19 cellular contexts compared by ENCODE assay signal in the genomic region with DNA sequence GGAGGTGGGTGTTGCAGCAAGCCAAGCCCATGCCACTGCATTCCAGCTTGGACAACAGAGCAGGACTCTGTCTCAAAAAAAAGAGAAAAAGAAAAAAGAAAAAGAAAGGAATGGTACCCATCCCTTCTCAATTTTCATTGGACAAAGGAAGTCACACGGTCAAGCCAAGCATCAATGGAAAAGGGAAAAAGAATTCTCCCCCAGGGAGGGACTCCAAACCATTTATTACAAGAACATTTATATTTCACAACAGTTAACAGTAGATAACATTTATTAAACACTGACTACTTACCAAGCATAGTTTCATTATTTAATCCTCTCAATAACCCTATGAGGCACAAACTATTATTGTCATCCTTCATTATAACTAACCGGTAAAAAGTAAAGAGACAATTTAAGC. TPM values are rescaled to one million over a fixed set of nuclear protein-coding genes. Genes with fewer than 3 reads are reported as not detected.
DNase-seq lines count a peak whose midpoint lies in the region; ATAC-seq and TF ChIP-seq lines count a peak whose summit lies in the region.
"Had no signal": no experiment of that assay in that cellular context is flagged by ENCODE, and none has a peak within 500 bp of the region (broad histone marks: within the 10 kb centered on the region; RNA-seq: fewer than 3 reads in every experiment).

No MANE protein-coding gene starts in this region.

- in situ Hi-C loops in brain microvascular endothelial cell (cut with HindIII; ENCODE audit: low pct_ligation_motif_present, low sequenced_read_pairs) = no loop called here

- TF ChIP-seq CTCF in AG04450 (IDR thresholded peaks at IDR 0.05; ENCODE audit: low read depth, low read length) = no peak
- TF ChIP-seq CTCF in brain microvascular endothelial cell (IDR thresholded peaks at IDR 0.05; ENCODE audit: low read depth, low read length, missing control alignments) = no peak

- no peaks in the 10 kb centered on the region for H3K36me3 ChIP-seq in brain microvascular endothelial cell (replicated peaks)
- H3K36me3 ChIP-seq: esophagus muscularis mucosa, Peyer's patch had no signal

- POLR2A ChIA-PET in AG04450 (lab: Yijun Ruan, JAX) = interaction anchor here (0.9 to 1.4 kb wide), 5 partner anchors 12 to 66 kb away, joined by 3 to 5 read pairs (median 4); no protein-coding TSS in a partner anchor

- no peak for ATAC-seq in HG02973 (IDR thresholded peaks at IDR 0.05; ENCODE audit: unreplicated experiment)
- ATAC-seq in HG03135 (IDR thresholded peaks at IDR 0.05; ENCODE audit: unreplicated experiment) = no peak

- CTCF ChIA-PET in AG04450 (lab: Charles Lee) = no interaction called here

- DNase-seq in AG04450 (ENCODE audit: low read depth, low spot score) (no peak), M059J (ENCODE audit: low read depth) (peak; percentile 57), brain microvascular endothelial cell (no peak), iris pigment epithelial cell (ENCODE audit: low read depth) (peak; percentile 46), globus pallidus (ENCODE audit: low spot score) (no peak), anterior cingulate cortex (lab: John Stamatoyannopoulos, UW) (no peak)
- DNase-seq: activated T-cell treated with anti-CD3 and anti-CD28 coated beads, Interleukin-2, amount 50 U/mL, for 24 hours; C1 segment of cervical spinal cord; cortex of kidney; NCI-H146; NCI-H510A treated with DMSO at 0.1 percent for 48 hours; occipital lobe; Peyer's patch; stimulated activated CD4-positive, alpha-beta T cell treated with anti-CD3 and anti-CD28 coated beads, Interleukin-4, amount 100 ng/mL, for 1 hour; stimulated activated naive CD4-positive, alpha-beta T cell treated with Interleukin-2 at 50 U/mL for 16 hours; testis had no signal

- H3K27me3 ChIP-seq in AG04450 (ENCODE audit: control insufficient read depth, insufficient read depth, low read length) (no peaks in the 10 kb centered on the region), brain microvascular endothelial cell (replicated peaks) (no peaks in the 10 kb centered on the region)
- H3K27me3 ChIP-seq: esophagus muscularis mucosa, Peyer's patch, testis had no signal

- H3K4me3 ChIP-seq in AG04450 (ENCODE audit: low read depth, low read length) (no peak overlapping the region), brain microvascular endothelial cell (ENCODE audit: low read depth, low read length) (no peak overlapping the region)
- H3K4me3 ChIP-seq: esophagus muscularis mucosa, Peyer's patch, testis had no signal

- no peaks in the 10 kb centered on the region for H3K9me3 ChIP-seq in AG04450 (ENCODE audit: control insufficient read depth, insufficient read depth, low read length)
- H3K9me3 ChIP-seq: esophagus muscularis mucosa, Peyer's patch, testis had no signal

- H3K27ac ChIP-seq in AG04450 (ENCODE audit: low read depth, low read length) (peak overlapping the region; percentile 80), brain microvascular endothelial cell (peak overlapping the region; percentile 40)
- H3K27ac ChIP-seq: esophagus muscularis mucosa, Peyer's patch, testis had no signal

RNA-seq across cellular contexts. Expression of a gene that starts 6.6 kb away (rescaled TPM):
- 56.1 and 57.7 TPM in 2 replicates for polyA plus RNA-seq in AG04450 (2011; rRNA removed)
- polyA minus RNA-seq in AG04450 (2011; rRNA and poly(A)+ RNA removed) = 77.3 and 83.1 TPM in 2 replicates
- 27.2 and 60.1 TPM in 2 replicates for total RNA-seq in M059J (2014; rRNA removed; shearing (Covaris generic))

Comparison
In these comparisons a context has a peak if more than half of its experiments do, and no peak if none do; other contexts are left out.
1. DNase-seq: peak in M059J (single experiment) and iris pigment epithelial cell (single experiment); none in AG04450 (single experiment), brain microvascular endothelial cell (single experiment), globus pallidus (single experiment) and anterior cingulate cortex (0 of 58).